ENCODE assay signal across 9 cellular contexts in genomic region chrX:22063284-22063683, GRCh38. TPM values are rescaled to one million over a fixed set of nuclear protein-coding genes. Genes with fewer than 3 reads are reported as not detected.
A peak's percentile ranks its signal among the peaks of the same experiment; 100 is the strongest.
DNase-seq lines count a peak whose midpoint lies in the region; ATAC-seq and TF ChIP-seq lines count a peak whose summit lies in the region.
"Had no signal": no experiment of that assay in that cellular context is flagged by ENCODE, and none has a peak within 500 bp of the region (broad histone marks: within the 10 kb centered on the region; RNA-seq: fewer than 3 reads in every experiment).

No MANE protein-coding gene starts in this region.

- TF ChIP-seq CTCF in Caco-2 (IDR thresholded peaks at IDR 0.05; ENCODE audit: insufficient read depth in 1 of 2, low read depth in 1 of 2, low read length in 1 of 2, severe bottlenecking in 1 of 2, unreplicated experiment in 1 of 2): no peak

- H3K4me3 ChIP-seq in Caco-2 (ENCODE audit: low read depth, low read length): no peak overlapping the region
- H3K4me3 ChIP-seq: SJCRH30 had no signal

- H3K9me3 Mint-ChIP-seq in activated CD4-positive, alpha-beta T cell treated with anti-CD3 and anti-CD28 coated beads for 36 hours (ENCODE audit: low read depth): no peaks in the 10 kb centered on the region
- H3K9me3 Mint-ChIP-seq in Caco-2 (ENCODE audit: unreplicated experiment): no peaks in the 10 kb centered on the region

- no peaks in the 10 kb centered on the region for H3K4me1 ChIP-seq in Caco-2

- ATAC-seq in activated CD4-positive, alpha-beta T cell treated with anti-CD3 and anti-CD28 coated beads for 36 hours: peak; percentile 33
- peak; percentile 87 for ATAC-seq in HG03103 (IDR thresholded peaks at IDR 0.05; ENCODE audit: low read depth, unreplicated experiment)

- DNase-seq in activated CD4-positive, alpha-beta T cell treated with anti-CD3 and anti-CD28 coated beads for 36 hours: peak; percentile 59
- DNase-seq in activated CD4-positive, alpha-beta T cell treated with anti-CD3 and anti-CD28 coated beads, Interleukin-2, amount 50 U/mL, for 1 hour: no peak
- peak; percentile 5 to 10 for DNase-seq in activated CD4-positive, alpha-beta T cell treated with anti-CD3 and anti-CD28 coated beads, Interleukin-2, amount 50 U/mL, for 4 hours
- DNase-seq in stimulated activated CD4-positive, alpha-beta T cell treated with anti-CD3 and anti-CD28 coated beads, TNF-alpha, amount 100 ng/mL, for 48 hours (ENCODE audit: low read depth in 3 of 3): peak; percentile 9 to 35 (median 21)
- DNase-seq in effector CD8-positive, alpha-beta T cell (lab: John Stamatoyannopoulos, UW): no peak
- no peak for DNase-seq in Caco-2
- no peak for DNase-seq in NK-92 (lab: John Stamatoyannopoulos, UW; ENCODE audit: unreplicated experiment)

- BruUV-seq in Caco-2 (replicated peaks; lab: Mats Ljungman, UMichigan): no TSS peak

- intact Hi-C loops in activated CD4-positive, alpha-beta T cell treated with anti-CD3 and anti-CD28 coated beads for 36 hours (cut with DNase I, micrococcal nuclease): loop anchor here (5.0 kb wide), 3 partner anchors 76 to 136 kb away; partner anchors contain the start of gene SMS (in 1 of the 2)
- intact Hi-C loops in Caco-2 (cut with micrococcal nuclease; ENCODE audit: unreplicated experiment): no loop called here

- no peaks in the 10 kb centered on the region for H3K36me3 ChIP-seq in Caco-2 (ENCODE audit: control insufficient read depth, insufficient read depth, low read length)
- H3K36me3 ChIP-seq: SJCRH30 had no signal

- no peaks in the 10 kb centered on the region for H3K9me3 ChIP-seq in Caco-2
- H3K9me3 ChIP-seq: SJCRH30 had no signal

- POLR2A ChIA-PET in activated CD4-positive, alpha-beta T cell treated with anti-CD3 and anti-CD28 coated beads for 36 hours (lab: Charles Lee): interaction anchor here (0.7 kb wide), 1 partner anchor 688 kb away, joined by 3 read pairs; no protein-coding TSS in a partner anchor
- POLR2A ChIA-PET in Caco-2 (lab: Charles Lee): no interaction called here

- no peaks in the 10 kb centered on the region for H3K27me3 ChIP-seq in Caco-2 (replicated peaks; ENCODE audit: control insufficient read depth, insufficient read depth, low read length)
- H3K27me3 ChIP-seq: SJCRH30 had no signal

- H3K36me3 Mint-ChIP-seq in activated CD4-positive, alpha-beta T cell treated with anti-CD3 and anti-CD28 coated beads for 36 hours (ENCODE audit: low read depth): peaks cover 1% of the 10 kb centered on the region
- H3K36me3 Mint-ChIP-seq in Caco-2 (ENCODE audit: insufficient read depth, unreplicated experiment): no peaks in the 10 kb centered on the region

- H3K4me3 Mint-ChIP-seq in activated CD4-positive, alpha-beta T cell treated with anti-CD3 and anti-CD28 coated beads for 36 hours: no peak overlapping the region
- H3K4me3 Mint-ChIP-seq in Caco-2 (ENCODE audit: unreplicated experiment): no peak overlapping the region

- peak overlapping the region; percentile 63 for H3K27ac Mint-ChIP-seq in activated CD4-positive, alpha-beta T cell treated with anti-CD3 and anti-CD28 coated beads for 36 hours
- no peak overlapping the region for H3K27ac Mint-ChIP-seq in Caco-2 (ENCODE audit: unreplicated experiment)

- H3K4me1 Mint-ChIP-seq in activated CD4-positive, alpha-beta T cell treated with anti-CD3 and anti-CD28 coated beads for 36 hours: peaks cover 72% of the 10 kb centered on the region
- H3K4me1 Mint-ChIP-seq in Caco-2 (ENCODE audit: low read depth, unreplicated experiment): peaks cover 8% of the 10 kb centered on the region

- H3K27me3 Mint-ChIP-seq in activated CD4-positive, alpha-beta T cell treated with anti-CD3 and anti-CD28 coated beads for 36 hours: no peaks in the 10 kb centered on the region
- H3K27me3 Mint-ChIP-seq in Caco-2 (ENCODE audit: insufficient read depth, unreplicated experiment): no peaks in the 10 kb centered on the region

- CTCF ChIA-PET in activated CD4-positive, alpha-beta T cell treated with anti-CD3 and anti-CD28 coated beads for 36 hours (lab: Charles Lee): interaction anchor here (1.0 to 1.3 kb wide), 3 partner anchors 12 to 78 kb away, joined by 3 to 7 read pairs (median 5); no protein-coding TSS in a partner anchor
- CTCF ChIA-PET in Caco-2 (lab: Charles Lee): no interaction called here

RNA-seq across cellular contexts. Expression of gene PHEX, which starts 31.2 kb away (rescaled TPM):
- 1 to 10 TPM; 3.0 to 3.7 TPM for total RNA-seq in activated CD4-positive, alpha-beta T cell treated with anti-CD3 and anti-CD28 coated beads for 36 hours
- total RNA-seq in Caco-2 (2022): 0.67 and 0.75 TPM in 2 replicates

Comparison
In these comparisons a context has a peak if more than half of its experiments do, and no peak if none do; other contexts are left out.
1. DNase-seq: peak in activated CD4-positive, alpha-beta T cell treated with anti-CD3 and anti-CD28 coated beads for 36 hours (single experiment), activated CD4-positive, alpha-beta T cell treated with anti-CD3 and anti-CD28 coated beads, Interleukin-2, amount 50 U/mL, for 4 hours (2 of 2) and stimulated activated CD4-positive, alpha-beta T cell treated with anti-CD3 and anti-CD28 coated beads, TNF-alpha, amount 100 ng/mL, for 48 hours (3 of 3); none in activated CD4-positive, alpha-beta T cell treated with anti-CD3 and anti-CD28 coated beads, Interleukin-2, amount 50 U/mL, for 1 hour (single experiment), effector CD8-positive, alpha-beta T cell (single experiment), Caco-2 (0 of 2) and NK-92 (single experiment).